Comparison of ENCODE assay signal across 17 cellular contexts in genomic region chr18:78587096-78587495, GRCh38.
"Had no signal": no experiment of that assay in that cellular context is flagged by ENCODE, and none has a peak within 500 bp of the region (broad histone marks: within the 10 kb centered on the region; RNA-seq: fewer than 3 reads in every experiment).

No MANE protein-coding gene starts in this region.

- H3K36me3 Mint-ChIP-seq: activated naive CD4-positive, alpha-beta T cell treated with anti-CD3 and anti-CD28 coated beads, Interleukin-2, amount 10 ng/mL, durations not matched to agents 7 days and 5 days; brain had no signal

- DNase-seq: activated CD4-positive, alpha-beta T cell treated with anti-CD3 and anti-CD28 coated beads, Interleukin-2, amount 10 ng/mL, durations not matched to agents 7 days and 5 days; activated naive CD4-positive, alpha-beta T cell treated with anti-CD3 and anti-CD28 coated beads, Interleukin-2, amount 10 ng/mL, durations not matched to agents 7 days and 5 days; activated naive CD8-positive, alpha-beta T cell treated with anti-CD3 and anti-CD28 coated beads, Interleukin-2, amount 50 U/mL, for 24 hours; glutamatergic neuron; hippocampal formation; left ventricle myocardium inferior; naive thymus-derived CD4-positive, alpha-beta T cell; retina; sigmoid colon; stimulated activated CD4-positive, alpha-beta T cell treated with anti-CD3 and anti-CD28 coated beads, Interleukin-4, amount 100 ng/mL, for 24 hours; stimulated activated naive CD8-positive, alpha-beta T cell treated with anti-CD3 and anti-CD28 coated beads, Interleukin-15, Interleukin-2, amounts not matched to agents 100 U/mL and 50 U/mL, for 24 hours; tibial artery had no signal

- H3K27ac Mint-ChIP-seq: activated CD4-positive, alpha-beta T cell treated with anti-CD3 and anti-CD28 coated beads, Interleukin-2, amount 10 ng/mL, durations not matched to agents 7 days and 5 days; activated naive CD4-positive, alpha-beta T cell treated with anti-CD3 and anti-CD28 coated beads, Interleukin-2, amount 10 ng/mL, durations not matched to agents 7 days and 5 days; activated naive CD8-positive, alpha-beta T cell treated with anti-CD3 and anti-CD28 coated beads, Interleukin-2, amount 50 U/mL, for 24 hours; brain; neural progenitor cell; T-helper 2 cell treated with Interferon-gamma antibody and Interleukin-4, amounts not matched to agents 5 μg/mL and 100 μg/mL, for 36 hours had no signal

- ATAC-seq: activated CD4-positive, CD25-positive, alpha-beta regulatory T cell treated with anti-CD3 and anti-CD28 coated beads, Interleukin-2, amount 50 U/mL, for 24 hours; activated naive CD8-positive, alpha-beta T cell treated with anti-CD3 and anti-CD28 coated beads, Interleukin-2, amount 50 U/mL, for 24 hours; naive thymus-derived CD4-positive, alpha-beta T cell; stimulated activated naive CD8-positive, alpha-beta T cell treated with anti-CD3 and anti-CD28 coated beads, Interleukin-15, Interleukin-2, amounts not matched to agents 100 U/mL and 50 U/mL, for 24 hours had no signal

- H3K9me3 Mint-ChIP-seq: activated CD4-positive, alpha-beta T cell treated with anti-CD3 and anti-CD28 coated beads, Interleukin-2, amount 10 ng/mL, durations not matched to agents 7 days and 5 days; T-helper 2 cell treated with Interferon-gamma antibody and Interleukin-4, amounts not matched to agents 5 μg/mL and 100 μg/mL, for 36 hours had no signal

- H3K4me1 Mint-ChIP-seq: activated CD4-positive, alpha-beta T cell treated with anti-CD3 and anti-CD28 coated beads, Interleukin-2, amount 10 ng/mL, durations not matched to agents 7 days and 5 days; activated naive CD4-positive, alpha-beta T cell treated with anti-CD3 and anti-CD28 coated beads, Interleukin-2, amount 10 ng/mL, durations not matched to agents 7 days and 5 days; activated naive CD8-positive, alpha-beta T cell treated with anti-CD3 and anti-CD28 coated beads, Interleukin-2, amount 50 U/mL, for 24 hours; naive thymus-derived CD4-positive, alpha-beta T cell had no signal

- H3K36me3 ChIP-seq: esophagus muscularis mucosa, left ventricle myocardium inferior, neural progenitor cell, sigmoid colon, tibial artery had no signal

- H3K4me3 Mint-ChIP-seq: activated CD4-positive, alpha-beta T cell treated with anti-CD3 and anti-CD28 coated beads, Interleukin-2, amount 10 ng/mL, durations not matched to agents 7 days and 5 days; activated naive CD4-positive, alpha-beta T cell treated with anti-CD3 and anti-CD28 coated beads, Interleukin-2, amount 10 ng/mL, durations not matched to agents 7 days and 5 days; activated naive CD8-positive, alpha-beta T cell treated with anti-CD3 and anti-CD28 coated beads, Interleukin-2, amount 50 U/mL, for 24 hours; brain; naive thymus-derived CD4-positive, alpha-beta T cell; neural progenitor cell; T-helper 2 cell treated with Interferon-gamma antibody and Interleukin-4, amounts not matched to agents 5 μg/mL and 100 μg/mL, for 36 hours had no signal

- H3K4me3 ChIP-seq: esophagus muscularis mucosa, left ventricle myocardium inferior, neural progenitor cell, sigmoid colon, tibial artery had no signal

- H3K27me3 ChIP-seq: neural progenitor cell, sigmoid colon, tibial artery had no signal

- H3K27me3 Mint-ChIP-seq: activated CD4-positive, alpha-beta T cell treated with anti-CD3 and anti-CD28 coated beads, Interleukin-2, amount 10 ng/mL, durations not matched to agents 7 days and 5 days; activated naive CD4-positive, alpha-beta T cell treated with anti-CD3 and anti-CD28 coated beads, Interleukin-2, amount 10 ng/mL, durations not matched to agents 7 days and 5 days; activated naive CD8-positive, alpha-beta T cell treated with anti-CD3 and anti-CD28 coated beads, Interleukin-2, amount 50 U/mL, for 24 hours had no signal

- H3K9me3 ChIP-seq: esophagus muscularis mucosa had no signal
